10 cellular contexts compared by ENCODE assay signal in the genomic region with DNA sequence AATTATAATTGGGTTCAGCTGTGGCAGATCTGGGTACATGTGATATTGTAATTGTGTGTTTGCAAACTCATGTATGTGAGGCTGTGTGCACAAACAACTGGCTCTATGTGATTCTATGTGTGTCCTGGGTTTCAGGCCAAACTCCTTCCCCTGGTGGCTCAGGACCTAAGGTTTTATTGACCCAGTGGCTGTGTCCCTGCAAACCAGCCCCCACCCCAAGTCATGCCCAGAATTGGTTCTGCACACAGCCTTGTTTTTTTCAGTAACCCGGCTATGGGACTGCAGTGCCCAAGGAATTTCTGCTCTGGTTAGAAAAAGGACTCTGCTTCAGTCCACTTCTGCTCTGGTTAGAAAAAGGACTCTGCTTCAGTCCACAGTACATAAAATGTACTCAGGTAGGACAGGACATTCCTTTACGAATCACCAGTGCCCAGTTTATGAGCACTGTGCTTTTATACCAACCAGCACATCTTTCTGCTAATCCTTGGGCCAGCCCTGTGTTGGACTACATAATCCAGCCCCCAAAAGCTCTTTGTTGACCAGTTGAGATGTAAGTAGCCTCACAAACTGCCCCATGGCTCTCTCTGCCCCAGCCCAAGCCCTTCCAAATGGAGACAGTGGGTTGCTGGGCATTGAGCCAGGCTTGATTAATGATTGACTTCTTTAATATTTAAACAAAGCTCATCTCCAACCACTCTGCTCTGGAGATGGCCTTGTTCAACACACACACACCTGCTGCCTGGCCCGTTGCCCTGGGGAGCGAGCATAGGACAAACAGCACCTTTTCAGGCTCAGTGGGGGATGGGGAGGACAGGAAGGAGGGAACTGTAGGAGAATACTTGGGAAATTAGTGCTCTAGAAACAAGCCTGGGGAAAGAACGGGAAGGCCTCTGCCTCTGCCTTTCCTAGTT. TPM values are rescaled to one million over a fixed set of nuclear protein-coding genes. Genes with fewer than 3 reads are reported as not detected.
DNase-seq lines count a peak whose midpoint lies in the region; ATAC-seq, FAIRE-seq and TF ChIP-seq lines count a peak whose summit lies in the region.
"Had no signal": no experiment of that assay in that cellular context is flagged by ENCODE, and none has a peak within 500 bp of the region (broad histone marks: within the 10 kb centered on the region; RNA-seq: fewer than 3 reads in every experiment).

No MANE protein-coding gene starts in this region.

- H3K79me1 ChIP-seq in H1 (ENCODE audit: low read depth, low read length): no peaks in the 10 kb centered on the region

- no peaks in the 10 kb centered on the region for H3K36me3 ChIP-seq in H1 (ENCODE audit: control insufficient read depth in 2 of 4, insufficient read depth in 4 of 4, low read length in 3 of 4)

- H3K56ac ChIP-seq in H1 (replicated peaks; ENCODE audit: insufficient read length, low read depth, low read length): no peak overlapping the region

- CTCF ChIA-PET in H1 (lab: Charles Lee; ENCODE audit: partially characterized antibody): interaction anchor here (1.0 to 1.9 kb wide), 4 partner anchors 22 to 102 kb away, joined by 3 to 7 read pairs (median 4); a partner anchor contains a TSS

- H3K79me2 ChIP-seq in H1 (ENCODE audit: control insufficient read depth in 1 of 2, insufficient read depth in 2 of 2, low read length in 2 of 2): no peaks in the 10 kb centered on the region

- H4K5ac ChIP-seq in H1 (ENCODE audit: insufficient read length, low read depth, low read length): no peak overlapping the region

- H2BK120ac ChIP-seq in H1 (replicated peaks; ENCODE audit: low read depth, low read length): no peak overlapping the region

- DNase-seq in DMS 273 (lab: John Stamatoyannopoulos, UW; ENCODE audit: unreplicated experiment) (peak; percentile 18), DMS 273 treated with DMSO at 0.1 percent for 48 hours (lab: John Stamatoyannopoulos, UW) (no peak), NCI-H2171 treated with DMSO at 0.1 percent for 48 hours (lab: John Stamatoyannopoulos, UW) (peak; percentile 77), H1 (ENCODE audit: low read depth in 1 of 2, low spot score in 2 of 2) (peak in 1 of 2 experiments; percentile 44), urothelium cell line (ENCODE audit: low spot score) (no peak), GM12892 (ENCODE audit: insufficient read length) (no peak), foreskin fibroblast (no peak)
- DNase-seq: 8988T, naive B cell had no signal

- H3K4ac ChIP-seq in H1 (replicated peaks; ENCODE audit: insufficient read length, low read depth, low read length): no peak overlapping the region

- H2AFZ ChIP-seq in H1 (ENCODE audit: low read length): peak overlapping the region; percentile 59; the same call in 1 of the 2 replicates

- H4K20me1 ChIP-seq in H1 (replicated peaks in 1 of 2; ENCODE audit: control insufficient read depth in 1 of 2, insufficient read depth in 2 of 2, low read length in 2 of 2): no peaks in the 10 kb centered on the region

- peaks cover 7% of the 10 kb centered on the region; the same call in 1 of the 2 replicates for H3K23me2 ChIP-seq in H1 (ENCODE audit: low read depth, low read length)

- no peak for ATAC-seq in HG02885 (IDR thresholded peaks at IDR 0.05; ENCODE audit: poor library complexity, unreplicated experiment)

- no peak overlapping the region for H2BK5ac ChIP-seq in H1 (ENCODE audit: low read depth, low read length)

- H4K91ac ChIP-seq in H1 (replicated peaks; ENCODE audit: insufficient read length, low read length): no peak overlapping the region

- H3K9ac ChIP-seq in H1 (replicated peaks in 1 of 4; ENCODE audit: extremely low read depth in 1 of 4, low read depth in 3 of 4, low read length in 3 of 4): no peak overlapping the region; a peak in 2 of 7 replicates

- H3K18ac ChIP-seq in H1 (ENCODE audit: extremely low read depth, low read length): no peak overlapping the region

- H2BK12ac ChIP-seq in H1 (ENCODE audit: low read depth, low read length): no peak overlapping the region; the same call in 1 of the 2 replicates

- H3K23ac ChIP-seq in H1 (ENCODE audit: insufficient read length): no peak overlapping the region

- peaks cover 0 to 10% (median 5%) of the 10 kb centered on the region in 4 experiments; a peak in 5 of 7 replicates for H3K27me3 ChIP-seq in H1 (replicated peaks in 1 of 4; ENCODE audit: control insufficient read depth in 3 of 4, extremely low read depth in 1 of 4, insufficient read depth in 3 of 4, low read length in 3 of 4)

- H3K27ac ChIP-seq in H1 (ENCODE audit: low read depth, low read length): no peak overlapping the region

- no peak for TF ChIP-seq RAD21 in H1 (IDR thresholded peaks at IDR 0.05 in 1 of 2, conservative IDR thresholded peaks at IDR 0.05 in 1 of 2; ENCODE audit: low read depth in 2 of 2, low read length in 2 of 2)

- no peak overlapping the region for H2BK15ac ChIP-seq in H1 (ENCODE audit: low read length)

- no peak overlapping the region for H3K14ac ChIP-seq in H1 (ENCODE audit: insufficient read length)

- FAIRE-seq in H1 (lab: Jason Lieb, UNC) (no peak), urothelium cell line (lab: Jason Lieb, UNC) (peak; percentile 44), GM12892 (lab: Jason Lieb, UNC) (no peak)

- peak overlapping the region; percentile 62; the same call in 1 of the 2 replicates for H4K8ac ChIP-seq in H1 (ENCODE audit: extremely low read depth, insufficient read depth, low read length)

- H2BK20ac ChIP-seq in H1 (ENCODE audit: low read length): 0 out of 2 replicates have a peak overlapping the region, but pooled peaks have one; percentile 67

- TF ChIP-seq CTCF in H1 (IDR thresholded peaks at IDR 0.05; ENCODE audit: control extremely low read depth in 1 of 3, insufficient read depth in 1 of 3, low read depth in 1 of 3, low read length in 3 of 3) (no peak), foreskin fibroblast (IDR thresholded peaks at IDR 0.05; ENCODE audit: low read depth, low read length) (no peak)

- POLR2A ChIA-PET in H1 (lab: Charles Lee; ENCODE audit: partially characterized antibody): interaction anchor here (1.0 to 1.2 kb wide), 2 partner anchors 10 to 23 kb away, joined by 3 read pairs; no protein-coding TSS in a partner anchor

- H2AK5ac ChIP-seq in H1 (ENCODE audit: low read depth, low read length): no peak overlapping the region

- no peaks in the 10 kb centered on the region for H3K9me3 ChIP-seq in H1 (ENCODE audit: insufficient read depth in 2 of 2, low read depth in 1 of 2, low read length in 1 of 2)

- TF ChIP-seq POLR2A in H1 (IDR thresholded peaks at IDR 0.05; ENCODE audit: control extremely low read depth in 1 of 2, low read depth in 2 of 2, low read length in 2 of 2): no peak
- no peak for TF ChIP-seq POLR2A in GM12892 (IDR thresholded peaks at IDR 0.05; ENCODE audit: low read depth, low read length)

- no peak for TF ChIP-seq EP300 in H1 (IDR thresholded peaks at IDR 0.05; ENCODE audit: borderline replicate concordance in 1 of 2, low read depth in 2 of 2, low read length in 2 of 2)

- H3K4me2 ChIP-seq in H1 (ENCODE audit: insufficient read depth in 1 of 2, low read depth in 2 of 2, low read length in 2 of 2): peak overlapping the region; percentile 6 to 37; a peak in 1 of 4 replicates

- 75% methylated on average over 5 of the region's 5 CpGs; no CpG with 5 or more reads in 1 of the 2 experiments for WGBS in H1 (ENCODE audit: extremely low coverage in 1 of 2, insufficient coverage in 1 of 2, insufficient read length in 1 of 2, insufficient replicate concordance in 2 of 2, low coverage in 1 of 2, low lambda C conversion rate in 2 of 2, missing lambda C conversion rate in 1 of 2), 2 experiments

- H3K4me3 ChIP-seq in H1 (ENCODE audit: extremely low read depth in 1 of 4, insufficient read depth in 2 of 4, low read depth in 3 of 4, low read length in 4 of 4): no peak overlapping the region
- no peak overlapping the region for H3K4me3 ChIP-seq in foreskin fibroblast (ENCODE audit: low read depth in 1 of 2, low read length in 2 of 2)

- H3K4me1 ChIP-seq in H1 (replicated peaks in 1 of 4; ENCODE audit: control insufficient read depth in 3 of 4, insufficient read depth in 4 of 4, low read length in 3 of 4): peaks cover 2 to 8% (median 6%) of the 10 kb centered on the region in 4 experiments; a peak in 6 of 7 replicates

TF ChIP-seq in H1, 55 proteins besides CTCF, POLR2A, EP300 and RAD21:
- TF ChIP-seq SIRT6 (IDR thresholded peaks at IDR 0.05; ENCODE audit: low read length) (no peak), PHF8 (conservative IDR thresholded peaks at IDR 0.05; ENCODE audit: low read depth, low read length) (no peak)

RNA-seq across cellular contexts. Expression of a gene that starts 2.9 kb away (rescaled TPM):
- total RNA-seq in H1 (2021; fragmentation: NEBNext Ultra II Directional; extraction: Animal tissue kit (Norgen Biotek cat#: 25700)): 1.8 TPM in 2 replicates
- polyA plus RNA-seq in H1 (2011; rRNA removed): 3.6 and 5.0 TPM in 2 replicates
- polyA plus RNA-seq in H1 (2011; cell fraction: cytosol; rRNA removed): 2.7 TPM
- 4.9 TPM for polyA plus RNA-seq in H1 (2011; cell fraction: nucleus; rRNA removed)
- polyA plus RNA-seq in H1 (2012, experiment 1 of 2): 0.84 to 1.8 TPM (median 1.4 TPM) in 4 replicates
- 0.75 TPM for polyA plus RNA-seq in H1 (2012, experiment 2 of 2)
- polyA plus RNA-seq in H1 (2013, experiment 1 of 2): 2.0 TPM
- polyA plus RNA-seq in H1 (2013, experiment 2 of 2): 2.1 TPM
- 2.8 TPM in 2 replicates for polyA minus RNA-seq in H1 (2011; rRNA and poly(A)+ RNA removed)
- polyA minus RNA-seq in H1 (2011; cell fraction: cytosol; rRNA and poly(A)+ RNA removed): 0.95 TPM
- polyA minus RNA-seq in H1 (2011; cell fraction: nucleus; rRNA and poly(A)+ RNA removed): 2.8 TPM
- polyA plus RNA-seq in GM12892 (2012; ENCODE audit: missing spikeins): not detected

RNA-seq across cellular contexts. Expression of a gene that starts 30.1 kb away (rescaled TPM):
- 87.3 and 94.1 TPM in 2 replicates for total RNA-seq in H1 (2021; fragmentation: NEBNext Ultra II Directional; extraction: Animal tissue kit (Norgen Biotek cat#: 25700))
- polyA plus RNA-seq in H1 (2011; rRNA removed): 74.9 and 97.4 TPM in 2 replicates
- 57.6 TPM for polyA plus RNA-seq in H1 (2011; cell fraction: cytosol; rRNA removed)
- polyA plus RNA-seq in H1 (2011; cell fraction: nucleus; rRNA removed): 71.4 TPM
- 63.0 to 69.1 TPM (median 65.1 TPM) in 4 replicates for polyA plus RNA-seq in H1 (2012, experiment 1 of 2)
- polyA plus RNA-seq in H1 (2012, experiment 2 of 2): 54.6 TPM
- polyA plus RNA-seq in H1 (2013, experiment 1 of 2): 41.2 TPM
- polyA plus RNA-seq in H1 (2013, experiment 2 of 2): 41.8 TPM
- 139 and 144 TPM in 2 replicates for polyA minus RNA-seq in H1 (2011; rRNA and poly(A)+ RNA removed)
- polyA minus RNA-seq in H1 (2011; cell fraction: cytosol; rRNA and poly(A)+ RNA removed): 51.2 TPM
- 36.5 TPM for polyA minus RNA-seq in H1 (2011; cell fraction: nucleus; rRNA and poly(A)+ RNA removed)
- polyA plus RNA-seq in GM12892 (2012; ENCODE audit: missing spikeins): 36.9 TPM

RNA-seq across cellular contexts. Expression of a gene that starts 43.4 kb away (rescaled TPM):
- total RNA-seq in H1 (2021; fragmentation: NEBNext Ultra II Directional; extraction: Animal tissue kit (Norgen Biotek cat#: 25700)): 4.5 and 5.5 TPM in 2 replicates
- polyA plus RNA-seq in H1 (2011; rRNA removed): 2.5 and 4.0 TPM in 2 replicates
- 2.7 TPM for polyA plus RNA-seq in H1 (2011; cell fraction: cytosol; rRNA removed)
- 10.0 TPM for polyA plus RNA-seq in H1 (2011; cell fraction: nucleus; rRNA removed)
- polyA plus RNA-seq in H1 (2012, experiment 1 of 2): 2.8 to 4.2 TPM (median 3.3 TPM) in 4 replicates
- polyA plus RNA-seq in H1 (2012, experiment 2 of 2): 2.2 TPM
- polyA plus RNA-seq in H1 (2013, experiment 1 of 2): 2.7 TPM
- polyA plus RNA-seq in H1 (2013, experiment 2 of 2): 2.0 TPM
- polyA minus RNA-seq in H1 (2011; rRNA and poly(A)+ RNA removed): 3.3 and 3.4 TPM in 2 replicates
- polyA minus RNA-seq in H1 (2011; cell fraction: cytosol; rRNA and poly(A)+ RNA removed): 3.1 TPM
- 10.1 TPM for polyA minus RNA-seq in H1 (2011; cell fraction: nucleus; rRNA and poly(A)+ RNA removed)
- polyA plus RNA-seq in GM12892 (2012; ENCODE audit: missing spikeins): 0.25 TPM

Comparison
In these comparisons a context has a peak if more than half of its experiments do, and no peak if none do; other contexts are left out.
1. DNase-seq: peak in DMS 273 (single experiment) and NCI-H2171 treated with DMSO at 0.1 percent for 48 hours (single experiment); none in DMS 273 treated with DMSO at 0.1 percent for 48 hours (single experiment), urothelium cell line (single experiment), GM12892 (single experiment) and foreskin fibroblast (0 of 2).